In genomic region chr2:64325477-64325851, GRCh38 we compare ENCODE assay signal across 11 cellular contexts.
DNase-seq lines count a peak whose midpoint lies in the region; ATAC-seq lines count a peak whose summit lies in the region.
"Had no signal": no experiment of that assay in that cellular context is flagged by ENCODE, and none has a peak within 500 bp of the region (broad histone marks: within the 10 kb centered on the region; RNA-seq: fewer than 3 reads in every experiment).

No MANE protein-coding gene starts in this region.

- H3K36me3 Mint-ChIP-seq in activated T-cell treated with anti-CD3 and anti-CD28 coated beads, Interleukin-2, amount 50 U/mL, for 24 hours (ENCODE audit: low read depth) = no peaks in the 10 kb centered on the region
- H3K36me3 Mint-ChIP-seq in activated T-helper 1 cell treated with anti-CD3 and anti-CD28 coated beads, Interleukin-12 subunit alpha, Interleukin-12 subunit beta, Interleukin-2, Interleukin-4 antibody, amounts not matched to agents 30 ng/mL and 10 ng/mL and 1 ng/mL, durations not matched to agents 14 hours and 24 hours and 36 hours (ENCODE audit: low read depth) = no peaks in the 10 kb centered on the region
- no peaks in the 10 kb centered on the region for H3K36me3 Mint-ChIP-seq in stimulated activated memory B cell treated with anti-CD40 and anti-IgM and Interleukin-4, amounts not matched to agents 10 μg/mL and 1 μg/mL and 100 μg/mL, for 72 hours

- H3K4me3 Mint-ChIP-seq in activated T-cell treated with anti-CD3 and anti-CD28 coated beads, Interleukin-2, amount 50 U/mL, for 24 hours = peak overlapping the region; percentile 70
- H3K4me3 Mint-ChIP-seq in activated T-helper 1 cell treated with anti-CD3 and anti-CD28 coated beads, Interleukin-12 subunit alpha, Interleukin-12 subunit beta, Interleukin-2, Interleukin-4 antibody, amounts not matched to agents 30 ng/mL and 10 ng/mL and 1 ng/mL, durations not matched to agents 14 hours and 24 hours and 36 hours = peak overlapping the region; percentile 73
- no peak overlapping the region for H3K4me3 Mint-ChIP-seq in stimulated activated memory B cell treated with anti-CD40 and anti-IgM and Interleukin-4, amounts not matched to agents 10 μg/mL and 1 μg/mL and 100 μg/mL, for 72 hours

- peaks cover 62% of the 10 kb centered on the region for H3K4me1 Mint-ChIP-seq in activated T-cell treated with anti-CD3 and anti-CD28 coated beads, Interleukin-2, amount 50 U/mL, for 24 hours (ENCODE audit: low read depth)
- H3K4me1 Mint-ChIP-seq in activated T-helper 1 cell treated with anti-CD3 and anti-CD28 coated beads, Interleukin-12 subunit alpha, Interleukin-12 subunit beta, Interleukin-2, Interleukin-4 antibody, amounts not matched to agents 30 ng/mL and 10 ng/mL and 1 ng/mL, durations not matched to agents 14 hours and 24 hours and 36 hours (ENCODE audit: low read depth) = peaks cover 71% of the 10 kb centered on the region
- peaks cover 60% of the 10 kb centered on the region for H3K4me1 Mint-ChIP-seq in stimulated activated memory B cell treated with anti-CD40 and anti-IgM and Interleukin-4, amounts not matched to agents 10 μg/mL and 1 μg/mL and 100 μg/mL, for 72 hours

- DNase-seq in activated T-cell treated with anti-CD3 and anti-CD28 coated beads, Interleukin-2, amount 50 U/mL, for 24 hours = no peak
- no peak for DNase-seq in activated T-cell treated with anti-CD3 and anti-CD28 coated beads, Interleukin-2, amount 50 U/mL, for 48 hours
- no peak for DNase-seq in activated T-helper 1 cell treated with anti-CD3 and anti-CD28 coated beads, Interleukin-12 subunit alpha, Interleukin-12 subunit beta, Interleukin-2, Interleukin-4 antibody, amounts not matched to agents 30 ng/mL and 10 ng/mL and 1 ng/mL, durations not matched to agents 14 hours and 24 hours and 36 hours (ENCODE audit: low spot score)
- DNase-seq in dedifferentiated amniotic fluid mesenchymal stem cell (ENCODE audit: extremely low spot score) (no peak), NCI-H1436 treated with DMSO at 0.1 percent for 48 hours (lab: John Stamatoyannopoulos, UW) (no peak)
- DNase-seq: ACHN, NCI-H2081, uterus had no signal

- no peaks in the 10 kb centered on the region for H3K27me3 Mint-ChIP-seq in activated T-cell treated with anti-CD3 and anti-CD28 coated beads, Interleukin-2, amount 50 U/mL, for 24 hours
- peaks cover 20% of the 10 kb centered on the region for H3K27me3 Mint-ChIP-seq in activated T-helper 1 cell treated with anti-CD3 and anti-CD28 coated beads, Interleukin-12 subunit alpha, Interleukin-12 subunit beta, Interleukin-2, Interleukin-4 antibody, amounts not matched to agents 30 ng/mL and 10 ng/mL and 1 ng/mL, durations not matched to agents 14 hours and 24 hours and 36 hours (ENCODE audit: insufficient read depth)
- no peaks in the 10 kb centered on the region for H3K27me3 Mint-ChIP-seq in stimulated activated memory B cell treated with anti-CD40 and anti-IgM and Interleukin-4, amounts not matched to agents 10 μg/mL and 1 μg/mL and 100 μg/mL, for 72 hours

- peak overlapping the region; percentile 99 for H3K27ac Mint-ChIP-seq in activated T-cell treated with anti-CD3 and anti-CD28 coated beads, Interleukin-2, amount 50 U/mL, for 24 hours
- peak overlapping the region; percentile 97 for H3K27ac Mint-ChIP-seq in activated T-helper 1 cell treated with anti-CD3 and anti-CD28 coated beads, Interleukin-12 subunit alpha, Interleukin-12 subunit beta, Interleukin-2, Interleukin-4 antibody, amounts not matched to agents 30 ng/mL and 10 ng/mL and 1 ng/mL, durations not matched to agents 14 hours and 24 hours and 36 hours
- peak overlapping the region; percentile 94 for H3K27ac Mint-ChIP-seq in stimulated activated memory B cell treated with anti-CD40 and anti-IgM and Interleukin-4, amounts not matched to agents 10 μg/mL and 1 μg/mL and 100 μg/mL, for 72 hours

- intact Hi-C loops in activated T-helper 1 cell treated with anti-CD3 and anti-CD28 coated beads, Interleukin-12 subunit alpha, Interleukin-12 subunit beta, Interleukin-2, Interleukin-4 antibody, amounts not matched to agents 30 ng/mL and 10 ng/mL and 1 ng/mL, durations not matched to agents 14 hours and 24 hours and 36 hours (cut with micrococcal nuclease) = loop anchor here (1.0 to 10.0 kb wide), 4 partner anchors 97 to 729 kb away; partner anchors contain the start of gene CEP68

- H3K9me3 Mint-ChIP-seq in activated T-cell treated with anti-CD3 and anti-CD28 coated beads, Interleukin-2, amount 50 U/mL, for 24 hours = peaks cover 4% of the 10 kb centered on the region
- no peaks in the 10 kb centered on the region for H3K9me3 Mint-ChIP-seq in activated T-helper 1 cell treated with anti-CD3 and anti-CD28 coated beads, Interleukin-12 subunit alpha, Interleukin-12 subunit beta, Interleukin-2, Interleukin-4 antibody, amounts not matched to agents 30 ng/mL and 10 ng/mL and 1 ng/mL, durations not matched to agents 14 hours and 24 hours and 36 hours
- no peaks in the 10 kb centered on the region for H3K9me3 Mint-ChIP-seq in stimulated activated memory B cell treated with anti-CD40 and anti-IgM and Interleukin-4, amounts not matched to agents 10 μg/mL and 1 μg/mL and 100 μg/mL, for 72 hours

- peak; percentile 20 for ATAC-seq in HG03135 (IDR thresholded peaks at IDR 0.05; ENCODE audit: unreplicated experiment)
- peak; percentile 56 for ATAC-seq in stimulated activated memory B cell treated with anti-CD40 and anti-IgM and Interleukin-4, amounts not matched to agents 10 μg/mL and 1 μg/mL and 100 μg/mL, for 72 hours
- no peak for ATAC-seq in HG02870 (IDR thresholded peaks at IDR 0.05; ENCODE audit: unreplicated experiment)
